12 cellular contexts compared by ENCODE assay signal in the genomic region with DNA sequence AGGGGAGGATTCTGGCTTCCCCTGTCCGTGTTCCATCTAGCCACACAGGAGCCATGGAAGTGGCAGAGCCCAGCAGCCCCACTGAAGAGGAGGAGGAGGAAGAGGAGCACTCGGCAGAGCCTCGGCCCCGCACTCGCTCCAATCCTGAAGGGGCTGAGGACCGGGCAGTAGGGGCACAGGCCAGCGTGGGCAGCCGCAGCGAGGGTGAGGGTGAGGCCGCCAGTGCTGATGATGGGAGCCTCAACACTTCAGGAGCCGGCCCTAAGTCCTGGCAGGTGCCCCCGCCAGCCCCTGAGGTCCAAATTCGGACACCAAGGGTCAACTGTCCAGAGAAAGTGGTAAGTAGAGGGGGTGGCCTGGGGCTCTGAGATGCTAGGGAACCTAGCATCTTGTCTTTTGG. TPM values are rescaled to one million over a fixed set of nuclear protein-coding genes. Genes with fewer than 3 reads are reported as not detected.
DNase-seq lines count a peak whose midpoint lies in the region; ATAC-seq and TF ChIP-seq lines count a peak whose summit lies in the region.
"Had no signal": no experiment of that assay in that cellular context is flagged by ENCODE, and none has a peak within 500 bp of the region (broad histone marks: within the 10 kb centered on the region; RNA-seq: fewer than 3 reads in every experiment).

No MANE protein-coding gene starts in this region.

- no peaks in the 10 kb centered on the region for H4K20me1 ChIP-seq in SU-DHL-6 (ENCODE audit: low read depth, low read length)

- H3K4me2 ChIP-seq in SU-DHL-6 (ENCODE audit: low read depth, low read length, poor library complexity, severe bottlenecking): no peak overlapping the region

- no peaks in the 10 kb centered on the region for H3K27me3 ChIP-seq in SU-DHL-6 (ENCODE audit: low read length)
- H3K27me3 ChIP-seq: brain microvascular endothelial cell had no signal

- DNase-seq in stimulated activated naive CD8-positive, alpha-beta T cell treated with anti-CD3 and anti-CD28 coated beads, Interleukin-15, Interleukin-2, amounts not matched to agents 100 U/mL and 50 U/mL, for 24 hours: no peak
- DNase-seq in endothelial cell (ENCODE audit: low spot score) (no peak), type B pancreatic cell (ENCODE audit: extremely low spot score, unreplicated experiment) (no peak), cerebellar cortex (ENCODE audit: low spot score) (no peak), NCI-H2029 (lab: John Stamatoyannopoulos, UW) (no peak)
- DNase-seq: KBM-7, midbrain had no signal

- H3K27ac Mint-ChIP-seq in stimulated activated naive CD8-positive, alpha-beta T cell treated with anti-CD3 and anti-CD28 coated beads, Interleukin-15, Interleukin-2, amounts not matched to agents 100 ng/mL and 50 ng/mL, for 24 hours: peak overlapping the region; percentile 91
- no peak overlapping the region for H3K27ac Mint-ChIP-seq in endothelial cell (ENCODE audit: unreplicated experiment)
- H3K27ac Mint-ChIP-seq in type B pancreatic cell: no peak overlapping the region

- no peaks in the 10 kb centered on the region for H3K9me2 ChIP-seq in SU-DHL-6 (replicated peaks; ENCODE audit: insufficient read depth, low read length)

- H3K27ac ChIP-seq in SU-DHL-6 (ENCODE audit: low read depth, low read length): no peak overlapping the region

- no peak overlapping the region for H3K4me3 ChIP-seq in SU-DHL-6 (ENCODE audit: insufficient read depth, low read length, poor library complexity, severe bottlenecking)

- peaks cover 12% of the 10 kb centered on the region; the same call in 1 of the 2 replicates for H3K79me2 ChIP-seq in SU-DHL-6 (ENCODE audit: insufficient read depth, low read length)

- H3K9ac ChIP-seq in SU-DHL-6 (ENCODE audit: low read length): peak overlapping the region; percentile 79; the same call in 1 of the 2 replicates

- no peaks in the 10 kb centered on the region for H3K36me3 ChIP-seq in SU-DHL-6 (ENCODE audit: low read length)

- no peak for ATAC-seq in stimulated activated naive CD8-positive, alpha-beta T cell treated with anti-CD3 and anti-CD28 coated beads, Interleukin-15, Interleukin-2, amounts not matched to agents 100 U/mL and 50 U/mL, for 24 hours
- ATAC-seq in GM18858 (IDR thresholded peaks at IDR 0.05; ENCODE audit: unreplicated experiment): no peak

- H3K36me3 Mint-ChIP-seq in stimulated activated naive CD8-positive, alpha-beta T cell treated with anti-CD3 and anti-CD28 coated beads, Interleukin-15, Interleukin-2, amounts not matched to agents 100 ng/mL and 50 ng/mL, for 24 hours (ENCODE audit: low read depth): peaks cover 13% of the 10 kb centered on the region
- H3K36me3 Mint-ChIP-seq in endothelial cell (ENCODE audit: low read depth, unreplicated experiment) (peaks cover 14% of the 10 kb centered on the region), type B pancreatic cell (peaks cover 4% of the 10 kb centered on the region)

- no peak for TF ChIP-seq CTCF in SU-DHL-6 (IDR thresholded peaks at IDR 0.05; ENCODE audit: insufficient read depth, low read length, poor library complexity, severe bottlenecking)
- no peak for TF ChIP-seq CTCF in endothelial cell (IDR thresholded peaks at IDR 0.05; ENCODE audit: unreplicated experiment)
- no peak for TF ChIP-seq CTCF in type B pancreatic cell (conservative IDR thresholded peaks at IDR 0.05)

- H3K4me3 Mint-ChIP-seq in stimulated activated naive CD8-positive, alpha-beta T cell treated with anti-CD3 and anti-CD28 coated beads, Interleukin-15, Interleukin-2, amounts not matched to agents 100 ng/mL and 50 ng/mL, for 24 hours: peak overlapping the region; percentile 94
- peak overlapping the region; percentile 92 for H3K4me3 Mint-ChIP-seq in endothelial cell (ENCODE audit: unreplicated experiment)
- peak overlapping the region; percentile 49 for H3K4me3 Mint-ChIP-seq in type B pancreatic cell

- H3K4me1 Mint-ChIP-seq in stimulated activated naive CD8-positive, alpha-beta T cell treated with anti-CD3 and anti-CD28 coated beads, Interleukin-15, Interleukin-2, amounts not matched to agents 100 ng/mL and 50 ng/mL, for 24 hours (ENCODE audit: low read depth): peaks cover 13% of the 10 kb centered on the region
- H3K4me1 Mint-ChIP-seq in endothelial cell (ENCODE audit: unreplicated experiment) (peaks cover 17% of the 10 kb centered on the region), type B pancreatic cell (ENCODE audit: unreplicated experiment) (peaks cover 11% of the 10 kb centered on the region)

- H3K9me3 Mint-ChIP-seq in stimulated activated naive CD8-positive, alpha-beta T cell treated with anti-CD3 and anti-CD28 coated beads, Interleukin-15, Interleukin-2, amounts not matched to agents 100 ng/mL and 50 ng/mL, for 24 hours: no peaks in the 10 kb centered on the region
- H3K9me3 Mint-ChIP-seq in endothelial cell (ENCODE audit: unreplicated experiment) (no peaks in the 10 kb centered on the region), type B pancreatic cell (peaks cover 6% of the 10 kb centered on the region)
- H3K9me3 Mint-ChIP-seq: T-helper 1 cell treated with Interleukin-12 subunit alpha and Interleukin-12 subunit beta and Interleukin-4 antibody, amounts not matched to agents 30 μg/mL and 1 μg/mL, for 36 hours had no signal

- H2AFZ ChIP-seq in SU-DHL-6 (ENCODE audit: low read depth, low read length, severe bottlenecking): no peak overlapping the region

- H3K9me3 ChIP-seq in SU-DHL-6 (ENCODE audit: insufficient read depth, low read length): no peaks in the 10 kb centered on the region

- H3F3A ChIP-seq in SU-DHL-6 (ENCODE audit: insufficient read depth): peaks cover 9% of the 10 kb centered on the region

- H3K27me3 Mint-ChIP-seq in stimulated activated naive CD8-positive, alpha-beta T cell treated with anti-CD3 and anti-CD28 coated beads, Interleukin-15, Interleukin-2, amounts not matched to agents 100 ng/mL and 50 ng/mL, for 24 hours: no peaks in the 10 kb centered on the region
- H3K27me3 Mint-ChIP-seq in endothelial cell (ENCODE audit: unreplicated experiment) (peaks cover 11% of the 10 kb centered on the region), type B pancreatic cell (peaks cover 3% of the 10 kb centered on the region)

RNA-seq across cellular contexts. Expression of a gene that starts 1.5 kb away (rescaled TPM):
- total RNA-seq in endothelial cell (ENCODE audit: unreplicated experiment): 136 TPM
- total RNA-seq in type B pancreatic cell (ENCODE audit: low replicate concordance): 84.6 and 93.3 TPM in 2 replicates

RNA-seq across cellular contexts. Expression of a gene that starts 4.2 kb away (rescaled TPM):
- total RNA-seq in endothelial cell (ENCODE audit: unreplicated experiment): 54.2 TPM
- 0.29 TPM in 1 of 2 replicates, not detected in the other for total RNA-seq in type B pancreatic cell (ENCODE audit: low replicate concordance)

RNA-seq across cellular contexts. Expression of a gene that starts 12.9 kb away (rescaled TPM):
- total RNA-seq in endothelial cell (ENCODE audit: unreplicated experiment) (2.3 TPM), type B pancreatic cell (ENCODE audit: low replicate concordance) (1.3 and 5.9 TPM in 2 replicates)

RNA-seq across cellular contexts. Expression of a gene that starts 23.0 kb away (rescaled TPM):
- 69.9 TPM for total RNA-seq in endothelial cell (ENCODE audit: unreplicated experiment)
- total RNA-seq in type B pancreatic cell (ENCODE audit: low replicate concordance): 70.9 and 94.2 TPM in 2 replicates

RNA-seq across cellular contexts. Expression of a gene that starts 34.5 kb away (rescaled TPM):
- total RNA-seq in endothelial cell (ENCODE audit: unreplicated experiment): 8.9 TPM
- total RNA-seq in type B pancreatic cell (ENCODE audit: low replicate concordance): 11.6 and 14.3 TPM in 2 replicates

Comparison
In these comparisons a context has a peak if more than half of its experiments do, and no peak if none do; other contexts are left out.
1. RNA of a gene that starts 4.2 kb away (total RNA-seq): 54.2 TPM in endothelial cell (single experiment); 0.29 TPM in type B pancreatic cell; every median in the first group is over 10 times any median in the second.
2. Peak in every context shown above with its lines, with median percentiles within 50 percentile points of each other: H3K4me3 Mint-ChIP-seq.